Comparison of ENCODE assay signal across 11 cellular contexts in genomic region chr2:78861546-78861945, GRCh38.
A peak's percentile ranks its signal among the peaks of the same experiment; 100 is the strongest.
DNase-seq lines count a peak whose midpoint lies in the region; ATAC-seq and TF ChIP-seq lines count a peak whose summit lies in the region.
"Had no signal": no experiment of that assay in that cellular context is flagged by ENCODE, and none has a peak within 500 bp of the region (broad histone marks: within the 10 kb centered on the region; RNA-seq: fewer than 3 reads in every experiment).

No MANE protein-coding gene starts in this region.

- ATAC-seq in GM21737 (IDR thresholded peaks at IDR 0.05; ENCODE audit: unreplicated experiment) (no peak), HG02970 (IDR thresholded peaks at IDR 0.05; ENCODE audit: low FRiP score, unreplicated experiment) (no peak)
- ATAC-seq: mucosa of descending colon had no signal

- H3K36me3 ChIP-seq in esophagus muscularis mucosa, result no peaks in the 10 kb centered on the region
- H3K36me3 ChIP-seq in esophagus squamous epithelium, result no peaks in the 10 kb centered on the region

- intact Hi-C loops in esophagus muscularis mucosa (cut with DNase I) (no loop called here), esophagus squamous epithelium (cut with DNase I) (no loop called here)

- peak; percentile 79 for TF ChIP-seq CTCF in 22Rv1 (IDR thresholded peaks at IDR 0.05)
- TF ChIP-seq CTCF in GM13976 (IDR thresholded peaks at IDR 0.05; ENCODE audit: borderline replicate concordance, control extremely low read depth, extremely low read depth, insufficient read depth, missing control alignments), result peak; percentile 2
- TF ChIP-seq CTCF in esophagus muscularis mucosa (IDR thresholded peaks at IDR 0.05), result peak; percentile 23 to 53 (median 29)
- TF ChIP-seq CTCF in esophagus squamous epithelium (IDR thresholded peaks at IDR 0.05), result peak in 1 of 6 experiments; percentile 19

- H3K27ac ChIP-seq in 22Rv1 (no peak overlapping the region), esophagus muscularis mucosa (replicated peaks in 1 of 4) (no peak overlapping the region), esophagus squamous epithelium (no peak overlapping the region)

- in situ Hi-C loops in GM13976 (cut with MboI; ENCODE audit: low sequenced_read_pairs, unreplicated experiment), result no loop called here

- 57% methylated on average over 6 of the region's 6 CpGs for WGBS in esophagus muscularis mucosa
- WGBS in esophagus squamous epithelium, 2 donors, result 61 to 63% methylated on average over 6 of the region's 6 CpGs

- no peaks in the 10 kb centered on the region for H3K27me3 ChIP-seq in esophagus muscularis mucosa
- no peaks in the 10 kb centered on the region for H3K27me3 ChIP-seq in esophagus squamous epithelium

- H3K4me3 ChIP-seq in esophagus muscularis mucosa (no peak overlapping the region), esophagus squamous epithelium (no peak overlapping the region)
- H3K4me3 ChIP-seq: mucosa of descending colon had no signal

- H3K9me3 ChIP-seq in esophagus muscularis mucosa (no peaks in the 10 kb centered on the region), esophagus squamous epithelium (peaks cover 0 to 5% (median 0%) of the 10 kb centered on the region in 3 donors)
- H3K9me3 ChIP-seq: mucosa of descending colon had no signal

- H3K4me1 ChIP-seq in esophagus muscularis mucosa (no peaks in the 10 kb centered on the region), esophagus squamous epithelium (no peaks in the 10 kb centered on the region)

- no peak for TF ChIP-seq EP300 in esophagus muscularis mucosa (IDR thresholded peaks at IDR 0.05)

- TF ChIP-seq POLR2A in esophagus muscularis mucosa (IDR thresholded peaks at IDR 0.05; ENCODE audit: low read depth) (no peak), esophagus squamous epithelium (IDR thresholded peaks at IDR 0.05) (no peak)

- DNase-seq in GM13976 (ENCODE audit: low spot score), result peak; percentile 16
- DNase-seq in NCI-H1105 treated with DMSO at 0.1 percent for 48 hours (lab: John Stamatoyannopoulos, UW), result peak; percentile 33
- no peak for DNase-seq in esophagus muscularis mucosa (ENCODE audit: extremely low spot score)
- DNase-seq in esophagus squamous epithelium (lab: John Stamatoyannopoulos, UW), result no peak
- DNase-seq in stimulated activated CD4-positive, alpha-beta T cell treated with anti-CD3 and anti-CD28 coated beads, Interleukin-4, amount 100 ng/mL, for 1 hour, result no peak
- DNase-seq: cortex of kidney, GDM1 had no signal

Comparison
In these comparisons a context has a peak if more than half of its experiments do, and no peak if none do; other contexts are left out.
1. DNase-seq: peak in GM13976 (single experiment) and NCI-H1105 treated with DMSO at 0.1 percent for 48 hours (single experiment); none in esophagus muscularis mucosa (single experiment), esophagus squamous epithelium (single experiment) and stimulated activated CD4-positive, alpha-beta T cell treated with anti-CD3 and anti-CD28 coated beads, Interleukin-4, amount 100 ng/mL, for 1 hour (single experiment).